1 cellular context compared by ENCODE assay signal in genomic region chr17:28335201-28335958, GRCh38.
A peak's percentile ranks its signal among the peaks of the same experiment; 100 is the strongest.
TF ChIP-seq lines count a peak whose summit lies in the region.

TSS of gene IFT20 (minus strand) at chr17:28335472. CDS start at chr17:28331985, 3,487 bp downstream.
A gene with protein sequence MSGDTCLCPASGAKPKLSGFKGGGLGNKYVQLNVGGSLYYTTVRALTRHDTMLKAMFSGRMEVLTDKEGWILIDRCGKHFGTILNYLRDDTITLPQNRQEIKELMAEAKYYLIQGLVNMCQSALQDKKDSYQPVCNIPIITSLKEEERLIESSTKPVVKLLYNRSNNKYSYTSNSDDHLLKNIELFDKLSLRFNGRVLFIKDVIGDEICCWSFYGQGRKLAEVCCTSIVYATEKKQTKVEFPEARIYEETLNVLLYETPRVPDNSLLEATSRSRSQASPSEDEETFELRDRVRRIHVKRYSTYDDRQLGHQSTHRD (plus strand): TSS chr17:28335761. CDS start chr17:28339522, 3,761 bp downstream.

TF ChIP-seq in HepG2, 621 proteins besides CTCF, POLR2A, EP300 and RAD21 (continued from another document and continues in another):
- TF ChIP-seq, protein P1, sequence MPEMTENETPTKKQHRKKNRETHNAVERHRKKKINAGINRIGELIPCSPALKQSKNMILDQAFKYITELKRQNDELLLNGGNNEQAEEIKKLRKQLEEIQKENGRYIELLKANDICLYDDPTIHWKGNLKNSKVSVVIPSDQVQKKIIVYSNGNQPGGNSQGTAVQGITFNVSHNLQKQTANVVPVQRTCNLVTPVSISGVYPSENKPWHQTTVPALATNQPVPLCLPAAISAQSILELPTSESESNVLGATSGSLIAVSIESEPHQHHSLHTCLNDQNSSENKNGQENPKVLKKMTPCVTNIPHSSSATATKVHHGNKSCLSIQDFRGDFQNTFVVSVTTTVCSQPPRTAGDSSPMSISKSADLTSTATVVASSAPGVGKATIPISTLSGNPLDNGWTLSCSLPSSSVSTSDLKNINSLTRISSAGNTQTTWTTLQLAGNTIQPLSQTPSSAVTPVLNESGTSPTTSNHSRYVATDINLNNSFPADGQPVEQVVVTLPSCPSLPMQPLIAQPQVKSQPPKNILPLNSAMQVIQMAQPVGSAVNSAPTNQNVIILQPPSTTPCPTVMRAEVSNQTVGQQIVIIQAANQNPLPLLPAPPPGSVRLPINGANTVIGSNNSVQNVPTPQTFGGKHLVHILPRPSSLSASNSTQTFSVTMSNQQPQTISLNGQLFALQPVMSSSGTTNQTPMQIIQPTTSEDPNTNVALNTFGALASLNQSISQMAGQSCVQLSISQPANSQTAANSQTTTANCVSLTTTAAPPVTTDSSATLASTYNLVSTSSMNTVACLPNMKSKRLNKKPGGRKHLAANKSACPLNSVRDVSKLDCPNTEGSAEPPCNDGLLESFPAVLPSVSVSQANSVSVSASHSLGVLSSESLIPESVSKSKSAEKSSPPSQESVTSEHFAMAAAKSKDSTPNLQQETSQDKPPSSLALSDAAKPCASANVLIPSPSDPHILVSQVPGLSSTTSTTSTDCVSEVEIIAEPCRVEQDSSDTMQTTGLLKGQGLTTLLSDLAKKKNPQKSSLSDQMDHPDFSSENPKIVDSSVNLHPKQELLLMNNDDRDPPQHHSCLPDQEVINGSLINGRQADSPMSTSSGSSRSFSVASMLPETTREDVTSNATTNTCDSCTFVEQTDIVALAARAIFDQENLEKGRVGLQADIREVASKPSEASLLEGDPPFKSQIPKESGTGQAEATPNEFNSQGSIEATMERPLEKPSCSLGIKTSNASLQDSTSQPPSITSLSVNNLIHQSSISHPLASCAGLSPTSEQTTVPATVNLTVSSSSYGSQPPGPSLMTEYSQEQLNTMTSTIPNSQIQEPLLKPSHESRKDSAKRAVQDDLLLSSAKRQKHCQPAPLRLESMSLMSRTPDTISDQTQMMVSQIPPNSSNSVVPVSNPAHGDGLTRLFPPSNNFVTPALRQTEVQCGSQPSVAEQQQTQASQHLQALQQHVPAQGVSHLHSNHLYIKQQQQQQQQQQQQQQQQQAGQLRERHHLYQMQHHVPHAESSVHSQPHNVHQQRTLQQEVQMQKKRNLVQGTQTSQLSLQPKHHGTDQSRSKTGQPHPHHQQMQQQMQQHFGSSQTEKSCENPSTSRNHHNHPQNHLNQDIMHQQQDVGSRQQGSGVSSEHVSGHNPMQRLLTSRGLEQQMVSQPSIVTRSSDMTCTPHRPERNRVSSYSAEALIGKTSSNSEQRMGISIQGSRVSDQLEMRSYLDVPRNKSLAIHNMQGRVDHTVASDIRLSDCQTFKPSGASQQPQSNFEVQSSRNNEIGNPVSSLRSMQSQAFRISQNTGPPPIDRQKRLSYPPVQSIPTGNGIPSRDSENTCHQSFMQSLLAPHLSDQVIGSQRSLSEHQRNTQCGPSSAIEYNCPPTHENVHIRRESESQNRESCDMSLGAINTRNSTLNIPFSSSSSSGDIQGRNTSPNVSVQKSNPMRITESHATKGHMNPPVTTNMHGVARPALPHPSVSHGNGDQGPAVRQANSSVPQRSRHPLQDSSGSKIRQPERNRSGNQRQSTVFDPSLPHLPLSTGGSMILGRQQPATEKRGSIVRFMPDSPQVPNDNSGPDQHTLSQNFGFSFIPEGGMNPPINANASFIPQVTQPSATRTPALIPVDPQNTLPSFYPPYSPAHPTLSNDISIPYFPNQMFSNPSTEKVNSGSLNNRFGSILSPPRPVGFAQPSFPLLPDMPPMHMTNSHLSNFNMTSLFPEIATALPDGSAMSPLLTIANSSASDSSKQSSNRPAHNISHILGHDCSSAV (CRISPR knock-in tag; IDR thresholded peaks at IDR 0.05; ENCODE audit: borderline replicate concordance): no peak
- TF ChIP-seq STAT5B (CRISPR knock-in tag; IDR thresholded peaks at IDR 0.05): peak; percentile 26; the same call in 1 of the 2 replicates
- TF ChIP-seq TBX2 (CRISPR knock-in tag; IDR thresholded peaks at IDR 0.05; ENCODE audit: borderline replicate concordance): peak; percentile 50; the same call in 1 of the 2 replicates
- peak; percentile 79 for TF ChIP-seq FOXO1 (CRISPR knock-in tag; IDR thresholded peaks at IDR 0.05)
- TF ChIP-seq, protein P2, sequence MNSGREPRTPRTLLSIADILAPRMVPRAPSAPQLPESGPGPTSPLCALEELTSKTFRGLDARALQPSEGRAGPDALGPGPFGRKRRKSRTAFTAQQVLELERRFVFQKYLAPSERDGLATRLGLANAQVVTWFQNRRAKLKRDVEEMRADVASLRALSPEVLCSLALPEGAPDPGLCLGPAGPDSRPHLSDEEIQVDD (CRISPR knock-in tag; IDR thresholded peaks at IDR 0.05; ENCODE audit: borderline replicate concordance): no peak
- no peak for TF ChIP-seq MLLT10 (CRISPR knock-in tag; IDR thresholded peaks at IDR 0.05)
- no peak for TF ChIP-seq MTA3 (CRISPR knock-in tag; IDR thresholded peaks at IDR 0.05)
- peak; percentile 100 for TF ChIP-seq THAP11 (CRISPR knock-in tag; IDR thresholded peaks at IDR 0.05)
- TF ChIP-seq TOPORS (CRISPR knock-in tag; IDR thresholded peaks at IDR 0.05): 0 out of 2 replicates have a peak, but pooled peaks have one; percentile 52
- peak; percentile 81; the same call in 1 of the 2 replicates for TF ChIP-seq STAT6 (CRISPR knock-in tag; IDR thresholded peaks at IDR 0.05; ENCODE audit: borderline replicate concordance)
- 0 out of 2 replicates have a peak, but pooled peaks have one; percentile 12 for TF ChIP-seq ZNF737 (CRISPR knock-in tag; IDR thresholded peaks at IDR 0.05; ENCODE audit: borderline replicate concordance)
- TF ChIP-seq ATF5 (CRISPR knock-in tag; IDR thresholded peaks at IDR 0.05; ENCODE audit: low read depth): no peak
- peak; percentile 71; the same call in 1 of the 2 replicates for TF ChIP-seq ETV5 (CRISPR knock-in tag; IDR thresholded peaks at IDR 0.05; ENCODE audit: borderline replicate concordance)
- no peak for TF ChIP-seq ZNF850 (CRISPR knock-in tag; conservative IDR thresholded peaks at IDR 0.05)
- no peak for TF ChIP-seq EHMT2 (IDR thresholded peaks at IDR 0.05; ENCODE audit: borderline replicate concordance, low read depth, low read length)
- TF ChIP-seq, protein P3, sequence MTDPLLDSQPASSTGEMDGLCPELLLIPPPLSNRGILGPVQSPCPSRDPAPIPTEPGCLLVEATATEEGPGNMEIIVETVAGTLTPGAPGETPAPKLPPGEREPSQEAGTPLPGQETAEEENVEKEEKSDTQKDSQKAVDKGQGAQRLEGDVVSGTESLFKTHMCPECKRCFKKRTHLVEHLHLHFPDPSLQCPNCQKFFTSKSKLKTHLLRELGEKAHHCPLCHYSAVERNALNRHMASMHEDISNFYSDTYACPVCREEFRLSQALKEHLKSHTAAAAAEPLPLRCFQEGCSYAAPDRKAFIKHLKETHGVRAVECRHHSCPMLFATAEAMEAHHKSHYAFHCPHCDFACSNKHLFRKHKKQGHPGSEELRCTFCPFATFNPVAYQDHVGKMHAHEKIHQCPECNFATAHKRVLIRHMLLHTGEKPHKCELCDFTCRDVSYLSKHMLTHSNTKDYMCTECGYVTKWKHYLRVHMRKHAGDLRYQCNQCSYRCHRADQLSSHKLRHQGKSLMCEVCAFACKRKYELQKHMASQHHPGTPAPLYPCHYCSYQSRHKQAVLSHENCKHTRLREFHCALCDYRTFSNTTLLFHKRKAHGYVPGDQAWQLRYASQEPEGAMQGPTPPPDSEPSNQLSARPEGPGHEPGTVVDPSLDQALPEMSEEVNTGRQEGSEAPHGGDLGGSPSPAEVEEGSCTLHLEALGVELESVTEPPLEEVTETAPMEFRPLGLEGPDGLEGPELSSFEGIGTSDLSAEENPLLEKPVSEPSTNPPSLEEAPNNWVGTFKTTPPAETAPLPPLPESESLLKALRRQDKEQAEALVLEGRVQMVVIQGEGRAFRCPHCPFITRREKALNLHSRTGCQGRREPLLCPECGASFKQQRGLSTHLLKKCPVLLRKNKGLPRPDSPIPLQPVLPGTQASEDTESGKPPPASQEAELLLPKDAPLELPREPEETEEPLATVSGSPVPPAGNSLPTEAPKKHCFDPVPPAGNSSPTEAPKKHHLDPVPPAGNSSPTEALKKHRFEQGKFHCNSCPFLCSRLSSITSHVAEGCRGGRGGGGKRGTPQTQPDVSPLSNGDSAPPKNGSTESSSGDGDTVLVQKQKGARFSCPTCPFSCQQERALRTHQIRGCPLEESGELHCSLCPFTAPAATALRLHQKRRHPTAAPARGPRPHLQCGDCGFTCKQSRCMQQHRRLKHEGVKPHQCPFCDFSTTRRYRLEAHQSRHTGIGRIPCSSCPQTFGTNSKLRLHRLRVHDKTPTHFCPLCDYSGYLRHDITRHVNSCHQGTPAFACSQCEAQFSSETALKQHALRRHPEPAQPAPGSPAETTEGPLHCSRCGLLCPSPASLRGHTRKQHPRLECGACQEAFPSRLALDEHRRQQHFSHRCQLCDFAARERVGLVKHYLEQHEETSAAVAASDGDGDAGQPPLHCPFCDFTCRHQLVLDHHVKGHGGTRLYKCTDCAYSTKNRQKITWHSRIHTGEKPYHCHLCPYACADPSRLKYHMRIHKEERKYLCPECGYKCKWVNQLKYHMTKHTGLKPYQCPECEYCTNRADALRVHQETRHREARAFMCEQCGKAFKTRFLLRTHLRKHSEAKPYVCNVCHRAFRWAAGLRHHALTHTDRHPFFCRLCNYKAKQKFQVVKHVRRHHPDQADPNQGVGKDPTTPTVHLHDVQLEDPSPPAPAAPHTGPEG (CRISPR knock-in tag; IDR thresholded peaks at IDR 0.05): peak; percentile 36; the same call in 1 of the 2 replicates
- no peak for TF ChIP-seq PBX2 (CRISPR knock-in tag; IDR thresholded peaks at IDR 0.05)
- no peak for TF ChIP-seq ZNF891 (CRISPR knock-in tag; IDR thresholded peaks at IDR 0.05)
- peak; percentile 61; the same call in 1 of the 2 replicates for TF ChIP-seq KLF12 (CRISPR knock-in tag; IDR thresholded peaks at IDR 0.05; ENCODE audit: borderline replicate concordance)
- TF ChIP-seq TBX3 (IDR thresholded peaks at IDR 0.05; ENCODE audit: borderline replicate concordance): no peak
- TF ChIP-seq ZNF510 (CRISPR knock-in tag; IDR thresholded peaks at IDR 0.05; ENCODE audit: low read depth): no peak
- TF ChIP-seq SP2 (CRISPR knock-in tag; IDR thresholded peaks at IDR 0.05): peak; percentile 70
- TF ChIP-seq SAP130 (CRISPR knock-in tag; IDR thresholded peaks at IDR 0.05; ENCODE audit: low read depth): peak; percentile 97
- 0 out of 2 replicates have a peak, but pooled peaks have one; percentile 6 for TF ChIP-seq ZNF225 (CRISPR knock-in tag; IDR thresholded peaks at IDR 0.05)
- TF ChIP-seq MEF2D (CRISPR knock-in tag; IDR thresholded peaks at IDR 0.05): no peak; the same call in 1 of the 2 replicates
- no peak for TF ChIP-seq CENPX (CRISPR knock-in tag; IDR thresholded peaks at IDR 0.05)
- TF ChIP-seq ZC3H4 (CRISPR knock-in tag; IDR thresholded peaks at IDR 0.05; ENCODE audit: borderline replicate concordance): no peak
- TF ChIP-seq, protein P4, sequence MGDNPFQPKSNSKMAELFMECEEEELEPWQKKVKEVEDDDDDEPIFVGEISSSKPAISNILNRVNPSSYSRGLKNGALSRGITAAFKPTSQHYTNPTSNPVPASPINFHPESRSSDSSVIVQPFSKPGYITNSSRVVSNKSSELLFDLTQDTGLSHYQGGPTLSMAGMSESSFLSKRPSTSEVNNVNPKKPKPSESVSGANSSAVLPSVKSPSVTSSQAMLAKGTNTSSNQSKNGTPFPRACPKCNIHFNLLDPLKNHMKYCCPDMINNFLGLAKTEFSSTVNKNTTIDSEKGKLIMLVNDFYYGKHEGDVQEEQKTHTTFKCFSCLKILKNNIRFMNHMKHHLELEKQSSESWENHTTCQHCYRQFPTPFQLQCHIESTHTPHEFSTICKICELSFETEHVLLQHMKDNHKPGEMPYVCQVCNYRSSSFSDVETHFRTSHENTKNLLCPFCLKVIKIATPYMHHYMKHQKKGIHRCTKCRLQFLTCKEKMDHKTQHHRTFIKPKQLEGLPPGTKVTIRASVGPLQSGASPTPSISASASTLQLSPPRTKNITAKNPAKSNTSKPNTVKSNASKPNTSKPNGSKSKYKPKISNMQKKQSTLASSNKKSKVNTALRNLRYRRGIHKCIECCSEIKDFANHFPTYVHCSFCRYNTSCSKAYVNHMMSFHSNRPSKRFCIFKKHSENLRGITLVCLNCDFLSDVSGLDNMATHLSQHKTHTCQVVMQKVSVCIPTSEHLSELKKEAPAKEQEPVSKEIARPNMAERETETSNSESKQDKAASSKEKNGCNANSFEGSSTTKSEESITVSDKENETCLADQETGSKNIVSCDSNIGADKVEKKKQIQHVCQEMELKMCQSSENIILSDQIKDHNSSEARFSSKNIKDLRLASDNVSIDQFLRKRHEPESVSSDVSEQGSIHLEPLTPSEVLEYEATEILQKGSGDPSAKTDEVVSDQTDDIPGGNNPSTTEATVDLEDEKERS (CRISPR knock-in tag; IDR thresholded peaks at IDR 0.05): no peak
- TF ChIP-seq FOXJ3 (CRISPR knock-in tag; IDR thresholded peaks at IDR 0.05; ENCODE audit: borderline replicate concordance): peak; percentile 92
- peak; percentile 53; the same call in 1 of the 2 replicates for TF ChIP-seq MED1 (CRISPR knock-in tag; IDR thresholded peaks at IDR 0.05)
